In the genomic region with DNA sequence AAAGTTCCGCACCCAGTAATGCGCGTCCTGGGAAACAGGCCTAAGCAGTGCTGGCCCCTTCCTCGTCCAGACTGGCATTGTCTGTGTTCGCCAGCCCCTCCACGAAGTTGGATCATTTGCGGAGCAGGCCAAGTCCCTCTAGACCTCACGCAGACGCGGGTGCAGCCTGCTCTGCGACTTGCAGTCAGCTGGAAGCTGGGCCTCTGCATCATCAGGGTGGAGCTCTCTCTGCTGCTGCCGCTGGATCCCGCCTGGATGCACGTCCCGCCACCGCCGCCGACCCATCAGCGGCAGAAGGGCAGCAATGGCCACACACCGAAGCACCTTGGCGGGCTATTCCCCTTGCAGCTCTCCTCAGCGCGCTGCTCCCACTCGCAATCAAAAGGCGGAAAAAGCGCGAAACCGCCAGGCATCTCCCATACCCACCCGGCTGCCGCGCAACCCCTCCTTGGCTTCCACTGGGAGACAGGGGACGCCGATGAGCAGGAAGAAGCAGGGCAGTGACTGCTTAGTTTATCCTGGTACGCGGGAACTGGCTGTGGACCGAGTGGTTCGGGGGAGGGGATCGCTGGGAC, we compare ENCODE assay signal across 9 cellular contexts. TPM values are rescaled to one million over a fixed set of nuclear protein-coding genes. Genes with fewer than 3 reads are reported as not detected.
DNase-seq lines count a peak whose midpoint lies in the region; ATAC-seq and TF ChIP-seq lines count a peak whose summit lies in the region.
"Had no signal": no experiment of that assay in that cellular context is flagged by ENCODE, and none has a peak within 500 bp of the region (broad histone marks: within the 10 kb centered on the region; RNA-seq: fewer than 3 reads in every experiment).

No MANE protein-coding gene starts in this region.

- TF ChIP-seq CTCF in VCaP (conservative IDR thresholded peaks at IDR 0.05): no peak

- ATAC-seq in left cardiac atrium (peak; percentile 19 to 78), sciatic nerve (peak; percentile 79), HG02870 (IDR thresholded peaks at IDR 0.05; ENCODE audit: unreplicated experiment) (no peak)

- DNase-seq in GM03348 (ENCODE audit: low spot score): peak; percentile 80
- DNase-seq in left cardiac atrium: peak; percentile 37
- DNase-seq in sciatic nerve (ENCODE audit: low spot score): no peak
- no peak for DNase-seq in SIG-M5 treated with dmso at 0.1 percent for 504 hours (lab: John Stamatoyannopoulos, UW; ENCODE audit: unreplicated experiment)
- DNase-seq in T-helper 1 cell: no peak
- DNase-seq in SHP77 treated with DMSO at 0.1 percent for 48 hours (lab: John Stamatoyannopoulos, UW): no peak

- intact Hi-C loops in left cardiac atrium (cut with DNase I) (no loop called here), sciatic nerve (cut with DNase I) (no loop called here)

- peak overlapping the region; percentile 43 for H3K27ac ChIP-seq in VCaP

RNA-seq across cellular contexts. Expression of gene GLYATL1, which starts 34.1 kb away (rescaled TPM):
- total RNA-seq in left cardiac atrium (not detected), sciatic nerve (not detected)
- total RNA-seq: activated CD8-positive, alpha-beta memory T cell treated with anti-CD3 and anti-CD28 coated beads for 36 hours had no signal

Comparison
In these comparisons a context has a peak if more than half of its experiments do, and no peak if none do; other contexts are left out.
1. DNase-seq: peak in GM03348 (single experiment) and left cardiac atrium (single experiment); none in sciatic nerve (single experiment), SIG-M5 treated with dmso at 0.1 percent for 504 hours (single experiment), T-helper 1 cell (0 of 5) and SHP77 treated with DMSO at 0.1 percent for 48 hours (single experiment).